9 cellular contexts compared by ENCODE assay signal in the genomic region with DNA sequence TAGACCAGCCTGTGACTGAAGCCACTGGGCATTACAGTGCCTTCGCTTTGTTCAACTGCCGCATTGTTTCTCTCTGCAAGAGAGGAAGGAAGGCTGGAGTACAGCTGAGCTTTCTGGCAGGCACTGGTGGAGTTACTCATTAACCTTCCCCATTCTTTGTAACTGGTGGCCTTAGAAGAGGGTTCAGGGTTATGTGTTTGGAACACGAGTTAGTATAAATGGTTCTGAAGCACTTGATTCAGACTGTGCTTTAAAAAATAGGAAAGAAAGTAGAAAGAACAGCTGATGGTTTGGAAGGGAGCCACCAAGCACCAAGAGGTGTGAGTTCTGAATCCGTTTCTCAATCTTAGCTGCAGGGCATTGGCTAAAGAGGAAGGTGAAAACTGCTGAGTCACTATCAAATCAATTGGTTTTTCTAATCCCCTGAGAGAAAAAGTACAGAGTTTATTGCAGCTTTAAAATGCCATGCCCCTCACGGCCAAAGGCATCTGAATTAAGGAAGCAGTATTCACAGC. TPM values are rescaled to one million over a fixed set of nuclear protein-coding genes. Genes with fewer than 3 reads are reported as not detected.
DNase-seq lines count a peak whose midpoint lies in the region; ATAC-seq and TF ChIP-seq lines count a peak whose summit lies in the region.
"Had no signal": no experiment of that assay in that cellular context is flagged by ENCODE, and none has a peak within 500 bp of the region (broad histone marks: within the 10 kb centered on the region; RNA-seq: fewer than 3 reads in every experiment).

No MANE protein-coding gene starts in this region.

- H3K4me3 ChIP-seq in HUES64 (ENCODE audit: low read length) = no peak overlapping the region
- H3K4me3 ChIP-seq in heart left ventricle = peak overlapping the region in 3 of 12 donors; percentile 7 to 28 (median 17)
- peak overlapping the region; percentile 26 for H3K4me3 ChIP-seq in psoas muscle

- H3K27ac ChIP-seq in HUES64 (ENCODE audit: low read depth, low read length) (peak overlapping the region; percentile 60), heart left ventricle (peak overlapping the region in 9 of 12 donors; percentile 1 to 68 (median 28)), psoas muscle (peak overlapping the region; percentile 40)

- peak overlapping the region; percentile 25 for H3K4me3 Mint-ChIP-seq in activated B cell treated with CpG ODN at 0.5 μM for 24 hours

- POLR2A ChIA-PET in activated B cell treated with CpG ODN at 0.5 μM for 24 hours (lab: Charles Lee) = no interaction called here

- ATAC-seq in GM21723 (IDR thresholded peaks at IDR 0.05; ENCODE audit: unreplicated experiment) = peak; percentile 75
- ATAC-seq in activated B cell treated with CpG ODN at 0.5 μM for 24 hours (ENCODE audit: low read depth) = peak; percentile 73
- ATAC-seq in heart left ventricle = peak; percentile 42 to 92 (median 86)
- ATAC-seq in psoas muscle = peak; percentile 48 to 80 (median 70)
- ATAC-seq: Panc1 had no signal

- H3K4me1 ChIP-seq in HUES64 (ENCODE audit: insufficient read depth, low read length) (peaks cover 36% of the 10 kb centered on the region), heart left ventricle (peaks cover 0 to 22% (median 10%) of the 10 kb centered on the region in 12 donors), psoas muscle (peaks cover 7% of the 10 kb centered on the region)

- no peaks in the 10 kb centered on the region for H3K27me3 ChIP-seq in HUES64 (ENCODE audit: insufficient read depth, low read length)
- no peaks in the 10 kb centered on the region for H3K27me3 ChIP-seq in heart left ventricle
- no peaks in the 10 kb centered on the region for H3K27me3 ChIP-seq in psoas muscle (ENCODE audit: insufficient read depth in 3 of 3, low read length in 2 of 3)

- H3K36me3 Mint-ChIP-seq in activated B cell treated with CpG ODN at 0.5 μM for 24 hours (ENCODE audit: low read depth) = no peaks in the 10 kb centered on the region

- H3K27ac Mint-ChIP-seq in activated B cell treated with CpG ODN at 0.5 μM for 24 hours = no peak overlapping the region

- H3K9me3 Mint-ChIP-seq in activated B cell treated with CpG ODN at 0.5 μM for 24 hours = peaks cover 11% of the 10 kb centered on the region

- H3K9me3 ChIP-seq in HUES64 (ENCODE audit: insufficient read depth, low read depth, low read length) (peaks cover 13% of the 10 kb centered on the region), heart left ventricle (no peaks in the 10 kb centered on the region), psoas muscle (no peaks in the 10 kb centered on the region)

- 56% methylated on average over 5 of the region's 5 CpGs for WGBS in HUES64
- WGBS in heart left ventricle, 4 donors = 24 to 40% (median 28%) methylated on average over 5 of the region's 5 CpGs
- 8 to 12% (median 10%) methylated on average over 5 of the region's 5 CpGs for WGBS in psoas muscle, 3 donors

- TF ChIP-seq CTCF in activated B cell treated with CpG ODN at 0.5 μM for 24 hours (IDR thresholded peaks at IDR 0.05) (no peak), heart left ventricle (IDR thresholded peaks at IDR 0.05) (no peak), psoas muscle (IDR thresholded peaks at IDR 0.05) (no peak)

- DNase-seq in DMS53 (lab: John Stamatoyannopoulos, UW) = peak; percentile 89
- DNase-seq in activated B cell treated with CpG ODN at 0.5 μM for 24 hours = no peak
- peak in 3 of 5 donors; percentile 20 to 28 (median 26) for DNase-seq in heart left ventricle
- DNase-seq in psoas muscle = no peak
- DNase-seq in NCI-H2029 treated with DMSO at 0.1 percent for 48 hours (lab: John Stamatoyannopoulos, UW) = no peak
- DNase-seq in effector CD8-positive, alpha-beta T cell (lab: John Stamatoyannopoulos, UW) = no peak

- H3K9ac ChIP-seq in HUES64 (ENCODE audit: low read depth, low read length) = peak overlapping the region; percentile 37; the same call in 1 of the 2 replicates

- intact Hi-C loops in activated B cell treated with CpG ODN at 0.5 μM for 24 hours (cut with micrococcal nuclease) = no loop called here
- intact Hi-C loops in heart left ventricle (cut with DNase I) = no loop called here
- intact Hi-C loops in psoas muscle (cut with DNase I) = no loop called here

- TF ChIP-seq POLR2A in heart left ventricle (IDR thresholded peaks at IDR 0.05) = no peak

- H3K4me1 Mint-ChIP-seq in activated B cell treated with CpG ODN at 0.5 μM for 24 hours = peaks cover 14% of the 10 kb centered on the region

- H3K36me3 ChIP-seq in HUES64 (ENCODE audit: insufficient read depth, low read length) = no peaks in the 10 kb centered on the region
- no peaks in the 10 kb centered on the region for H3K36me3 ChIP-seq in heart left ventricle
- no peaks in the 10 kb centered on the region for H3K36me3 ChIP-seq in psoas muscle (ENCODE audit: insufficient read depth in 1 of 2, low read depth in 1 of 2)

- peaks cover 4% of the 10 kb centered on the region for H3K27me3 Mint-ChIP-seq in activated B cell treated with CpG ODN at 0.5 μM for 24 hours

- CTCF ChIA-PET in activated B cell treated with CpG ODN at 0.5 μM for 24 hours (lab: Charles Lee) = no interaction called here

RNA-seq across cellular contexts. Expression of a gene that starts 3.7 kb away (rescaled TPM):
- polyA plus RNA-seq in HUES64 (2013, experiment 1 of 2) = 0.50 TPM
- 0.82 TPM for polyA plus RNA-seq in HUES64 (2013, experiment 2 of 2)
- total RNA-seq in activated B cell treated with CpG ODN at 0.5 μM for 24 hours (0.78 and 1.0 TPM in 2 replicates), heart left ventricle (under 1 TPM in 3 of 9 donors, not detected in 6; 0.16 to 0.62 (median 0.56) TPM), psoas muscle (under 1 TPM in 2 of 4 donors, not detected in 2; 0.40 to 0.46 TPM)
- polyA plus RNA-seq in heart left ventricle (not detected), psoas muscle (under 1 TPM; 0.09 to 0.46 (median 0.13) TPM)

Comparison
In these comparisons a context has a peak if more than half of its experiments do, and no peak if none do; other contexts are left out.
1. DNase-seq: peak in DMS53 (single experiment) and heart left ventricle (3 of 5); none in activated B cell treated with CpG ODN at 0.5 μM for 24 hours (single experiment), psoas muscle (0 of 2), NCI-H2029 treated with DMSO at 0.1 percent for 48 hours (single experiment) and effector CD8-positive, alpha-beta T cell (single experiment).
2. Peak in every context shown above with its lines, with median percentiles within 50 percentile points of each other: ATAC-seq and H3K27ac ChIP-seq.